In genomic region chrX:49167740-49168108, GRCh38 we compare ENCODE assay signal across 1 cellular context.
TF ChIP-seq lines count a peak whose summit lies in the region.

No MANE protein-coding gene starts in this region.

TF ChIP-seq in GM12878, 131 proteins besides CTCF, POLR2A, EP300 and RAD21:
- no peak for TF ChIP-seq CBX3 (IDR thresholded peaks at IDR 0.05; ENCODE audit: borderline replicate concordance, low read depth)
- no peak for TF ChIP-seq YBX1 (IDR thresholded peaks at IDR 0.05)
- no peak for TF ChIP-seq GABPA (IDR thresholded peaks at IDR 0.05; ENCODE audit: low read depth)
- no peak for TF ChIP-seq HSF1 (IDR thresholded peaks at IDR 0.05; ENCODE audit: low read depth, low read length)
- TF ChIP-seq E2F4 (IDR thresholded peaks at IDR 0.05; ENCODE audit: low read depth, low read length): no peak
- TF ChIP-seq SREBF1 (IDR thresholded peaks at IDR 0.05; ENCODE audit: low read length): no peak
- TF ChIP-seq HDAC2 (IDR thresholded peaks at IDR 0.05): no peak
